10 cellular contexts compared by ENCODE assay signal in the genomic region with DNA sequence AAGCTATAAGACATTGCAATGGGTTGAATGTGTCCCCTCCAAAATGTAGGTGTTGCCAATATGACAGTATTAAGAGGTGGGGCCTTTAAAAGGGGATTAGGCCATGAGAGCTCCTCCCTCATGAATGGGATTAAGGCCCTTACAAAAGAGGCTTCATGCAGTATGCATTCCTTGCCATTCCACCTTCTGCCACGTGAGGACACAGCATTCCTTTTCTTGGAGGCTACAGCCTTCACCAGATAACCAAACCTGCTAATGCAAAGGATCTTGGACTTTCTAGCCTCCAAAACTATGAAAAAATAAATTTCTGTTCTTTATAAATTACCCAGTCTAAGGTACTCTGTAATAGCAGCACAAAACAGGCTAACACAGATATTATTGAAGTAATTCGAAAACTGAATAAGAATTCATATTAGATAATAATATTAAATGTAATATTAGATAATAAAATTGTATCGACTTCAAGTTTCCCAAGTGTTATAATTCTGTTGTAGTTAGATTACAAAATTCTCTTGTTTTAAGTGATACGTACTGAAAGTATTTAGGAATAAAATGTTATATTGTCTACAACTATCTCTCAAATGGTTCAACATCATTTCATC. TPM values are rescaled to one million over a fixed set of nuclear protein-coding genes. Genes with fewer than 3 reads are reported as not detected.
A peak's percentile ranks its signal among the peaks of the same experiment; 100 is the strongest.
DNase-seq lines count a peak whose midpoint lies in the region; ATAC-seq, FAIRE-seq and TF ChIP-seq lines count a peak whose summit lies in the region.
"Had no signal": no experiment of that assay in that cellular context is flagged by ENCODE, and none has a peak within 500 bp of the region (broad histone marks: within the 10 kb centered on the region; RNA-seq: fewer than 3 reads in every experiment).

No MANE protein-coding gene starts in this region.

- no peak overlapping the region for H3K27ac ChIP-seq in adrenal gland
- no peak overlapping the region for H3K27ac ChIP-seq in left lung
- no peak overlapping the region for H3K27ac ChIP-seq in CD4-positive, alpha-beta memory T cell (ENCODE audit: low read depth, low read length)

- POLR2A ChIA-PET in CD4-positive, alpha-beta memory T cell (lab: Charles Lee; ENCODE audit: partially characterized antibody) = no interaction called here

- no peaks in the 10 kb centered on the region for H3K9me3 ChIP-seq in MG63
- no peaks in the 10 kb centered on the region for H3K9me3 ChIP-seq in adrenal gland (replicated peaks in 1 of 3)
- no peaks in the 10 kb centered on the region for H3K9me3 ChIP-seq in left lung
- H3K9me3 ChIP-seq in CD4-positive, alpha-beta memory T cell (ENCODE audit: control insufficient read depth in 1 of 2, low read length in 2 of 2) = no peaks in the 10 kb centered on the region

- TF ChIP-seq POLR2A in adrenal gland (IDR thresholded peaks at IDR 0.05) = no peak

- no peak for FAIRE-seq in D721Med (lab: Jason Lieb, UNC)

- ATAC-seq in left lung (peak; percentile 58), Right ventricle myocardium inferior (no peak)

- no peak overlapping the region for H3K27ac Mint-ChIP-seq in CD4-positive, alpha-beta memory T cell
- H3K27ac Mint-ChIP-seq: memory B cell had no signal

- peaks cover 0 to 4% (median under 1%) of the 10 kb centered on the region in 8 donors for H3K9me3 Mint-ChIP-seq in CD4-positive, alpha-beta memory T cell
- H3K9me3 Mint-ChIP-seq: memory B cell had no signal

- H3K27me3 ChIP-seq in MG63 = no peaks in the 10 kb centered on the region
- no peaks in the 10 kb centered on the region for H3K27me3 ChIP-seq in adrenal gland
- no peaks in the 10 kb centered on the region for H3K27me3 ChIP-seq in left lung
- H3K27me3 ChIP-seq in CD4-positive, alpha-beta memory T cell (ENCODE audit: insufficient read depth, low read length) = no peaks in the 10 kb centered on the region

- H3K4me3 ChIP-seq in MG63 (no peak overlapping the region), adrenal gland (no peak overlapping the region), left lung (no peak overlapping the region)
- H3K4me3 ChIP-seq in CD4-positive, alpha-beta memory T cell (ENCODE audit: low read length in 2 of 2) = no peak overlapping the region

- H3K4me3 Mint-ChIP-seq in CD4-positive, alpha-beta memory T cell = no peak overlapping the region
- H3K4me3 Mint-ChIP-seq: memory B cell had no signal

- intact Hi-C loops in adrenal gland (cut with DNase I) = loop anchor here in 1 of 2 donors (10.0 kb wide), 1 partner anchor 166 kb away; no protein-coding TSS in a partner anchor
- intact Hi-C loops in left lung (cut with DNase I) = loop anchor here in 1 of 2 donors (10.0 kb wide), 1 partner anchor 1284 kb away; no protein-coding TSS in a partner anchor
- intact Hi-C loops in CD4-positive, alpha-beta memory T cell (cut with micrococcal nuclease) = loop anchor here (5.0 to 10.0 kb wide), 3 partner anchors 166 to 1864 kb away; a partner anchor contains a TSS
- intact Hi-C loops in Right ventricle myocardium inferior (cut with DNase I) = loop anchor here (5.0 kb wide), 1 partner anchor 911 kb away; no protein-coding TSS in a partner anchor

- H3K27me3 Mint-ChIP-seq in CD4-positive, alpha-beta memory T cell = no peaks in the 10 kb centered on the region
- H3K27me3 Mint-ChIP-seq: memory B cell had no signal

- H3K36me3 ChIP-seq in MG63 (no peaks in the 10 kb centered on the region), adrenal gland (replicated peaks in 1 of 2) (no peaks in the 10 kb centered on the region), left lung (no peaks in the 10 kb centered on the region)
- H3K36me3 ChIP-seq in CD4-positive, alpha-beta memory T cell (ENCODE audit: insufficient read depth, low read length) = no peaks in the 10 kb centered on the region

- no peak for DNase-seq in D721Med (ENCODE audit: insufficient read length, low spot score)
- DNase-seq in MG63 = peak; percentile 27
- DNase-seq in adrenal gland = peak in 3 of 7 donors; percentile 34 to 53 (median 34)
- no peak for DNase-seq in left lung
- no peak for DNase-seq in HuH-7.5 (ENCODE audit: low spot score)
- no peak for DNase-seq in CD4-positive, alpha-beta memory T cell
- no peak for DNase-seq in activated CD8-positive, alpha-beta memory T cell treated with anti-CD3 and anti-CD28 coated beads, Interleukin-2, amount 50 U/mL, for 4 hours
- no peak for DNase-seq in Right ventricle myocardium inferior (ENCODE audit: missing footprints)
- DNase-seq: activated CD4-positive, alpha-beta T cell treated with anti-CD3 and anti-CD28 coated beads for 4 hours had no signal

- CTCF ChIA-PET in CD4-positive, alpha-beta memory T cell (lab: Charles Lee; ENCODE audit: partially characterized antibody) = interaction anchor here (1.5 to 1.6 kb wide), 2 partner anchors 1286 to 1288 kb away, joined by 3 to 8 read pairs; no protein-coding TSS in a partner anchor

- TF ChIP-seq CTCF in D721Med (IDR thresholded peaks at IDR 0.05; ENCODE audit: insufficient read depth, missing control alignments) = peak; percentile 73
- TF ChIP-seq CTCF in adrenal gland (IDR thresholded peaks at IDR 0.05) = peak; percentile 29 to 64 (median 47)
- TF ChIP-seq CTCF in left lung (IDR thresholded peaks at IDR 0.05) = no peak

- H3K36me3 Mint-ChIP-seq in CD4-positive, alpha-beta memory T cell = no peaks in the 10 kb centered on the region
- H3K36me3 Mint-ChIP-seq: memory B cell had no signal

- no peaks in the 10 kb centered on the region for H3K4me1 Mint-ChIP-seq in CD4-positive, alpha-beta memory T cell

- WGBS in adrenal gland, 4 donors = 75 to 83% (median 80%) methylated on average over 4 of the region's 4 CpGs

- H3K4me1 ChIP-seq in adrenal gland (replicated peaks in 1 of 2) (no peaks in the 10 kb centered on the region), left lung (peaks cover 0 to 14% of the 10 kb centered on the region in 2 donors)
- H3K4me1 ChIP-seq in CD4-positive, alpha-beta memory T cell (ENCODE audit: insufficient read depth, low read length) = no peaks in the 10 kb centered on the region

RNA-seq across cellular contexts. Expression of a gene that starts 29.4 kb away (rescaled TPM):
- total RNA-seq in MG63 (2014; rRNA removed; shearing (Covaris generic); ENCODE audit: low replicate concordance) = not detected in 2 replicates
- total RNA-seq in adrenal gland (10 to 100 TPM in 3 of 8 donors, 1 to 10 TPM in 5; 2.1 to 23.9 (median 8.9) TPM), left lung (1 to 10 TPM; 4.5 to 8.1 TPM), Right ventricle myocardium inferior (6.1 TPM)
- polyA plus RNA-seq in adrenal gland = 1 to 10 TPM; 2.4 to 3.6 (median 2.7) TPM
- total RNA-seq in CD4-positive, alpha-beta memory T cell = under 1 TPM; 0.44 to 0.67 TPM
- polyA plus RNA-seq in CD4-positive, alpha-beta memory T cell = under 1 TPM in 1 of 2 donors, not detected in 1; 0.11 TPM

RNA-seq across cellular contexts. Expression of a gene that starts 33.5 kb away (rescaled TPM):
- total RNA-seq in MG63 (2014; rRNA removed; shearing (Covaris generic); ENCODE audit: low replicate concordance) = 0.03 TPM in 1 of 2 replicates, not detected in the other
- total RNA-seq in adrenal gland (10 to 100 TPM; 14.6 to 49.5 (median 36.0) TPM), left lung (1 to 10 TPM; 2.0 to 2.9 TPM), Right ventricle myocardium inferior (not detected)
- polyA plus RNA-seq in adrenal gland = 10 to 100 TPM in 1 of 3 donors, 1 to 10 TPM in 2; 8.0 to 13.0 (median 8.1) TPM
- total RNA-seq in CD4-positive, alpha-beta memory T cell = under 1 TPM; 0.61 to 0.75 TPM
- under 1 TPM in 1 of 2 donors, not detected in 1; 0.93 TPM for polyA plus RNA-seq in CD4-positive, alpha-beta memory T cell

Comparison
In these comparisons a context has a peak if more than half of its experiments do, and no peak if none do; other contexts are left out.
1. CTCF ChIP-seq: peak in D721Med (single experiment) and adrenal gland (6 of 6); none in left lung (0 of 2).